ENCODE assay signal across 9 cellular contexts in the genomic region with DNA sequence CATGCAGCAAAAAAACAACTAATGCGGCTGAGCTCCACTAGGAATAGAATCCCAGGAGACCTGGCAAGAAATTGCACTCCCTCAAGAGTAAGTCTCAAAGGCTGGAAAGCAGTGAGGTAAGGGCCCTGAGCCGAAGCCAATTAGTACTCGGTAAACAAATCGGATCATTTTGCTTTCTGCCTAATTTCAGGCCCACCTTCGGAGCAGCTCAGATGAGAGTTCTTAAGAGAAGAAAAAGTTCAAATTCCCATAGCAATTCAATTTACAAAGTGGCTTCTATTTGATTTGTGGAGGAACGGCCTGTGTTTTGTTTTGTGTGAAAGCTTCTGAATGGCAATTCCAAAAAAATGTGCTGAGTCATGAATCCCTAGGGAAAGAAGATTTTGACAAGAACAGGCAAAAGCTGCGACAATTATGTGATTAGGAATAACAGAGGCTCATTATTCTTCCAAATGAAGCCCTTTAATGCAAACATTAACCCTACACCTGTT.
DNase-seq lines count a peak whose midpoint lies in the region; ATAC-seq and TF ChIP-seq lines count a peak whose summit lies in the region.
"Had no signal": no experiment of that assay in that cellular context is flagged by ENCODE, and none has a peak within 500 bp of the region (broad histone marks: within the 10 kb centered on the region; RNA-seq: fewer than 3 reads in every experiment).

No MANE protein-coding gene starts in this region.

- no peaks in the 10 kb centered on the region for H3F3A ChIP-seq in PC-9 (ENCODE audit: insufficient read depth, low read depth)
- H3F3A ChIP-seq in smooth muscle cell (ENCODE audit: low read depth), result no peaks in the 10 kb centered on the region

- TF ChIP-seq CTCF in PC-9 (conservative IDR thresholded peaks at IDR 0.05) (no peak), smooth muscle cell (IDR thresholded peaks at IDR 0.05; ENCODE audit: borderline replicate concordance, insufficient read depth, poor library complexity, severe bottlenecking) (no peak), WERI-Rb-1 (IDR thresholded peaks at IDR 0.05; ENCODE audit: low read depth, low read length) (no peak)

- H3K9me3 ChIP-seq in PC-9 (ENCODE audit: insufficient read depth, low read depth), result no peaks in the 10 kb centered on the region
- peaks cover 7% of the 10 kb centered on the region for H3K9me3 ChIP-seq in smooth muscle cell (replicated peaks; ENCODE audit: low read depth)
- peaks cover 15% of the 10 kb centered on the region for H3K9me3 ChIP-seq in WERI-Rb-1 (ENCODE audit: severe bottlenecking)

- CTCF ChIA-PET in PC-9 (lab: Charles Lee), result no interaction called here

- no peak overlapping the region for H3K9ac ChIP-seq in smooth muscle cell (ENCODE audit: low read depth)

- H3K9me2 ChIP-seq in PC-9 (ENCODE audit: insufficient read depth), result peaks cover 6% of the 10 kb centered on the region; the same call in 1 of the 2 replicates

- no peaks in the 10 kb centered on the region for H3K79me2 ChIP-seq in PC-9 (ENCODE audit: low read depth)
- no peaks in the 10 kb centered on the region for H3K79me2 ChIP-seq in smooth muscle cell (ENCODE audit: low read depth)

- no TSS peak for BruUV-seq in PC-9 (replicated peaks; lab: Mats Ljungman, UMichigan)

- peak; percentile 31 for DNase-seq in LHCN-M2 (ENCODE audit: low read depth)
- DNase-seq in PC-9, result no peak
- peak; percentile 60 for DNase-seq in hepatic stellate cell (ENCODE audit: low spot score)
- DNase-seq in smooth muscle cell (lab: John Stamatoyannopoulos, UW; ENCODE audit: unreplicated experiment), result no peak
- no peak for DNase-seq in WERI-Rb-1
- DNase-seq: activated effector memory CD4-positive, alpha-beta T cell treated with anti-CD3 and anti-CD28 coated beads, Interleukin-2, amount 50 U/mL, for 16 hours had no signal

- H3K27me3 ChIP-seq in PC-9 (ENCODE audit: insufficient read depth, low read depth), result no peaks in the 10 kb centered on the region
- no peaks in the 10 kb centered on the region for H3K27me3 ChIP-seq in smooth muscle cell (ENCODE audit: low read depth)
- H3K27me3 ChIP-seq in WERI-Rb-1 (ENCODE audit: insufficient read depth, low read depth, severe bottlenecking), result no peaks in the 10 kb centered on the region

- H4K20me1 ChIP-seq in PC-9 (ENCODE audit: insufficient read depth), result no peaks in the 10 kb centered on the region
- H4K20me1 ChIP-seq in smooth muscle cell (ENCODE audit: low read depth), result no peaks in the 10 kb centered on the region

- H3K4me2 ChIP-seq in PC-9, result no peak overlapping the region
- H3K4me2 ChIP-seq in smooth muscle cell, result peak overlapping the region; percentile 37

- H3K36me3 ChIP-seq in PC-9 (ENCODE audit: low read depth) (no peaks in the 10 kb centered on the region), smooth muscle cell (ENCODE audit: low read depth) (no peaks in the 10 kb centered on the region), WERI-Rb-1 (peaks cover 4% of the 10 kb centered on the region)

- H3K4me1 ChIP-seq in PC-9 (replicated peaks; ENCODE audit: insufficient read depth) (no peaks in the 10 kb centered on the region), smooth muscle cell (ENCODE audit: low read depth) (peaks cover 4% of the 10 kb centered on the region)

- no peak for ATAC-seq in HG03565 (IDR thresholded peaks at IDR 0.05; ENCODE audit: unreplicated experiment)
- ATAC-seq in GM21717 (IDR thresholded peaks at IDR 0.05; ENCODE audit: unreplicated experiment), result no peak
- ATAC-seq: activated CD4-positive, CD25-positive, alpha-beta regulatory T cell treated with anti-CD3 and anti-CD28 coated beads, Interleukin-2, amount 50 U/mL, for 24 hours had no signal

- 51% methylated on average over 7 of the region's 7 CpGs for whole genome bisulfite sequencing in smooth muscle cell (ENCODE audit: low lambda C conversion rate)

- POLR2A ChIA-PET in PC-9 (lab: Charles Lee; ENCODE audit: unreplicated experiment), result no interaction called here

- H2AFZ ChIP-seq in PC-9 (0 out of 2 replicates have a peak overlapping the region, but pooled peaks have one; percentile 31), smooth muscle cell (ENCODE audit: low read depth) (no peak overlapping the region)

- H3K4me3 ChIP-seq in PC-9 (no peak overlapping the region), smooth muscle cell (no peak overlapping the region), WERI-Rb-1 (ENCODE audit: low read depth, low read length) (no peak overlapping the region)

- H3K27ac ChIP-seq in PC-9 (no peak overlapping the region), smooth muscle cell (ENCODE audit: low read depth) (no peak overlapping the region), WERI-Rb-1 (no peak overlapping the region)

- intact Hi-C loops in PC-9 (cut with micrococcal nuclease; ENCODE audit: unreplicated experiment), result no loop called here

Comparison
In these comparisons a context has a peak if more than half of its experiments do, and no peak if none do; other contexts are left out.
1. DNase-seq: peak in LHCN-M2 (single experiment) and hepatic stellate cell (single experiment); none in PC-9 (0 of 2), smooth muscle cell (single experiment) and WERI-Rb-1 (single experiment).